ENCODE assay signal across 17 cellular contexts in genomic region chr2:7394195-7394594, GRCh38.
DNase-seq lines count a peak whose midpoint lies in the region; ATAC-seq and TF ChIP-seq lines count a peak whose summit lies in the region.
"Had no signal": no experiment of that assay in that cellular context is flagged by ENCODE, and none has a peak within 500 bp of the region (broad histone marks: within the 10 kb centered on the region; RNA-seq: fewer than 3 reads in every experiment).

No MANE protein-coding gene starts in this region.

- peak; percentile 18; the same call in 1 of the 2 replicates for TF ChIP-seq CTCF in BE2C (IDR thresholded peaks at IDR 0.05; ENCODE audit: low read depth, low read length)
- TF ChIP-seq CTCF in GM12874 (IDR thresholded peaks at IDR 0.05; ENCODE audit: insufficient read depth, low read depth, low read length): peak; percentile 9; the same call in 1 of the 2 replicates
- TF ChIP-seq CTCF in OCI-LY1 (IDR thresholded peaks at IDR 0.05; ENCODE audit: low read length): peak; percentile 12; the same call in 1 of the 2 replicates
- no peak for TF ChIP-seq CTCF in esophagus muscularis mucosa (IDR thresholded peaks at IDR 0.05)

- no peaks in the 10 kb centered on the region for H3K27me3 ChIP-seq in BE2C
- no peaks in the 10 kb centered on the region for H3K27me3 ChIP-seq in OCI-LY1 (ENCODE audit: insufficient read depth, low read length)
- no peaks in the 10 kb centered on the region for H3K27me3 ChIP-seq in esophagus muscularis mucosa

- WGBS in esophagus muscularis mucosa: 86% methylated on average over 3 of the region's 3 CpGs

- intact Hi-C loops in esophagus muscularis mucosa (cut with DNase I): no loop called here

- TF ChIP-seq POLR2A in esophagus muscularis mucosa (IDR thresholded peaks at IDR 0.05; ENCODE audit: low read depth): no peak

- H3K36me3 ChIP-seq in BE2C (no peaks in the 10 kb centered on the region), OCI-LY1 (ENCODE audit: insufficient read depth, low read length) (no peaks in the 10 kb centered on the region), esophagus muscularis mucosa (no peaks in the 10 kb centered on the region)

- no peak overlapping the region for H3K4me3 ChIP-seq in BE2C (ENCODE audit: low read depth, low read length)
- no peak overlapping the region for H3K4me3 ChIP-seq in OCI-LY1 (ENCODE audit: low read depth, low read length, poor library complexity, severe bottlenecking)
- no peak overlapping the region for H3K4me3 ChIP-seq in esophagus muscularis mucosa

- no peaks in the 10 kb centered on the region for H3F3A ChIP-seq in OCI-LY1 (ENCODE audit: insufficient read depth, low read length)

- no peak overlapping the region for H2AFZ ChIP-seq in OCI-LY1 (ENCODE audit: low read length)

- H3K27ac ChIP-seq in OCI-LY1 (ENCODE audit: low read depth, low read length, poor library complexity, severe bottlenecking): no peak overlapping the region
- H3K27ac ChIP-seq in esophagus muscularis mucosa (replicated peaks in 1 of 4): no peak overlapping the region

- H3K4me1 ChIP-seq in BE2C (no peaks in the 10 kb centered on the region), OCI-LY1 (ENCODE audit: insufficient read depth, low read length, severe bottlenecking) (no peaks in the 10 kb centered on the region), esophagus muscularis mucosa (no peaks in the 10 kb centered on the region)

- H3K4me2 ChIP-seq in OCI-LY1 (ENCODE audit: low read length): no peak overlapping the region

- no peak for TF ChIP-seq EP300 in esophagus muscularis mucosa (IDR thresholded peaks at IDR 0.05)

- H3K9me3 ChIP-seq in BE2C (no peaks in the 10 kb centered on the region), OCI-LY1 (ENCODE audit: low read length) (no peaks in the 10 kb centered on the region), esophagus muscularis mucosa (no peaks in the 10 kb centered on the region)

- no peaks in the 10 kb centered on the region for H4K20me1 ChIP-seq in OCI-LY1 (ENCODE audit: insufficient read depth, low read length)

- no peak for ATAC-seq in HG02970 (IDR thresholded peaks at IDR 0.05; ENCODE audit: low FRiP score, unreplicated experiment)

- H3K9ac ChIP-seq in OCI-LY1 (ENCODE audit: low read length): no peak overlapping the region

- no peak for DNase-seq in BE2C
- DNase-seq in esophagus muscularis mucosa (ENCODE audit: extremely low spot score): peak; percentile 64
- DNase-seq in GM19238 (ENCODE audit: insufficient read length, low spot score): no peak
- no peak for DNase-seq in activated effector memory CD4-positive, alpha-beta T cell treated with anti-CD3 and anti-CD28 coated beads, Interleukin-2, amount 50 U/mL, for 16 hours
- no peak for DNase-seq in hippocampal formation (lab: John Stamatoyannopoulos, UW)
- DNase-seq: ACHN; CD4-positive, CD25-positive, alpha-beta regulatory T cell; DMS53; GOT3; KBM-7; NCI-H1436; NCI-H2029; NCI-H510A treated with DMSO at 0.1 percent for 48 hours; SHP77 treated with DMSO at 0.1 percent for 48 hours had no signal

- H3K9me2 ChIP-seq in OCI-LY1 (ENCODE audit: low read depth, low read length): no peaks in the 10 kb centered on the region

- H3K79me2 ChIP-seq in OCI-LY1 (ENCODE audit: insufficient read depth, low read length): no peaks in the 10 kb centered on the region

Comparison
In these comparisons a context has a peak if more than half of its experiments do, and no peak if none do; other contexts are left out.
1. CTCF ChIP-seq: peak in BE2C (single experiment), GM12874 (single experiment) and OCI-LY1 (single experiment); none in esophagus muscularis mucosa (0 of 3).